In genomic region chr17:76458580-76459490, GRCh38 we compare ENCODE assay signal across 1 cellular context.
A peak's percentile ranks its signal among the peaks of the same experiment; 100 is the strongest.
TF ChIP-seq lines count a peak whose summit lies in the region.

No MANE protein-coding gene starts in this region.

TF ChIP-seq in HepG2, 621 proteins besides CTCF, POLR2A, EP300 and RAD21 (continued from another document and continues in another):
- TF ChIP-seq PRDM15 (CRISPR knock-in tag; IDR thresholded peaks at IDR 0.05) (no peak), SALL2 (CRISPR knock-in tag; IDR thresholded peaks at IDR 0.05) (no peak), TEAD3 (CRISPR knock-in tag; optimal IDR thresholded peaks at IDR 0.05; ENCODE audit: borderline replicate concordance) (peak; percentile 59), ZZZ3 (CRISPR knock-in tag; IDR thresholded peaks at IDR 0.05; ENCODE audit: borderline replicate concordance) (no peak), GPBP1L1 (CRISPR knock-in tag; IDR thresholded peaks at IDR 0.05) (no peak), ZNF235 (CRISPR knock-in tag; IDR thresholded peaks at IDR 0.05; ENCODE audit: borderline replicate concordance) (0 out of 2 replicates have a peak, but pooled peaks have one; percentile 41), ZNF703 (CRISPR knock-in tag; IDR thresholded peaks at IDR 0.05; ENCODE audit: borderline replicate concordance) (no peak), ZNF768 (CRISPR knock-in tag; IDR thresholded peaks at IDR 0.05) (peak; percentile 68; the same call in 1 of the 2 replicates), ZBTB39 (CRISPR knock-in tag; IDR thresholded peaks at IDR 0.05) (no peak), ZNF724P (CRISPR knock-in tag; IDR thresholded peaks at IDR 0.05; ENCODE audit: borderline replicate concordance) (no peak), ZFX (CRISPR knock-in tag; IDR thresholded peaks at IDR 0.05; ENCODE audit: low read depth) (peak; percentile 60; the same call in 1 of the 2 replicates), SMC3 (IDR thresholded peaks at IDR 0.05; ENCODE audit: low read length) (peak; percentile 74), BORCS8-MEF2B (CRISPR knock-in tag; IDR thresholded peaks at IDR 0.05) (0 out of 2 replicates have a peak, but pooled peaks have one; percentile 11), ZGPAT (CRISPR knock-in tag; IDR thresholded peaks at IDR 0.05) (peak; percentile 21; the same call in 1 of the 2 replicates), ONECUT2 (CRISPR knock-in tag; IDR thresholded peaks at IDR 0.05) (no peak), SOX6 (IDR thresholded peaks at IDR 0.05) (no peak), SOX6 (CRISPR knock-in tag; IDR thresholded peaks at IDR 0.05) (0 out of 2 replicates have a peak, but pooled peaks have one; percentile 25), ZBTB7A (CRISPR knock-in tag; IDR thresholded peaks at IDR 0.05) (no peak), SRF (IDR thresholded peaks at IDR 0.05; ENCODE audit: low read depth, low read length) (no peak), FOXO1 (CRISPR knock-in tag; IDR thresholded peaks at IDR 0.05) (0 out of 2 replicates have a peak, but pooled peaks have one; percentile 9), ZNF251 (CRISPR knock-in tag; IDR thresholded peaks at IDR 0.05) (no peak), ISX (CRISPR knock-in tag; conservative IDR thresholded peaks at IDR 0.05) (no peak), MAFK (conservative IDR thresholded peaks at IDR 0.05 in 1 of 2, IDR thresholded peaks at IDR 0.05 in 1 of 2; ENCODE audit: low read length in 2 of 2) (peak; percentile 32 to 36; a peak in 2 of 4 replicates), RXRB (CRISPR knock-in tag; IDR thresholded peaks at IDR 0.05; ENCODE audit: borderline replicate concordance) (peak; percentile 33; the same call in 1 of the 2 replicates), SPEN (CRISPR knock-in tag; IDR thresholded peaks at IDR 0.05; ENCODE audit: low read depth) (peak; percentile 41; the same call in 1 of the 2 replicates), ZNF709 (CRISPR knock-in tag; IDR thresholded peaks at IDR 0.05) (no peak), STAG1 (CRISPR knock-in tag; IDR thresholded peaks at IDR 0.05) (peak; percentile 79), ZNF446 (CRISPR knock-in tag; IDR thresholded peaks at IDR 0.05) (no peak), ZNF318 (CRISPR knock-in tag; IDR thresholded peaks at IDR 0.05) (0 out of 2 replicates have a peak, but pooled peaks have one; percentile 31), RFX3 (CRISPR knock-in tag; IDR thresholded peaks at IDR 0.05) (no peak), NCOA5 (CRISPR knock-in tag; IDR thresholded peaks at IDR 0.05) (no peak), ZNF326 (CRISPR knock-in tag; IDR thresholded peaks at IDR 0.05; ENCODE audit: borderline replicate concordance) (no peak), SAP130 (CRISPR knock-in tag; IDR thresholded peaks at IDR 0.05; ENCODE audit: low read depth) (0 out of 2 replicates have a peak, but pooled peaks have one; percentile 33), SNAPC4 (CRISPR knock-in tag; IDR thresholded peaks at IDR 0.05) (no peak), SRSF4 (IDR thresholded peaks at IDR 0.05; ENCODE audit: low read depth, low read length, poor library complexity, severe bottlenecking) (no peak), ETV5 (CRISPR knock-in tag; IDR thresholded peaks at IDR 0.05; ENCODE audit: borderline replicate concordance) (peak; percentile 14; the same call in 1 of the 2 replicates), NAIF1 (CRISPR knock-in tag; IDR thresholded peaks at IDR 0.05; ENCODE audit: borderline replicate concordance) (0 out of 2 replicates have a peak, but pooled peaks have one; percentile 25), HMGA1 (CRISPR knock-in tag; conservative IDR thresholded peaks at IDR 0.05) (no peak), U2AF1 (optimal IDR thresholded peaks at IDR 0.05; ENCODE audit: low read depth, low read length) (no peak), ZNF891 (CRISPR knock-in tag; IDR thresholded peaks at IDR 0.05) (peak; percentile 67; the same call in 1 of the 2 replicates), ZNF382 (CRISPR knock-in tag; IDR thresholded peaks at IDR 0.05; ENCODE audit: borderline replicate concordance) (no peak)
